ENCODE assay signal across 21 cellular contexts in the genomic region with DNA sequence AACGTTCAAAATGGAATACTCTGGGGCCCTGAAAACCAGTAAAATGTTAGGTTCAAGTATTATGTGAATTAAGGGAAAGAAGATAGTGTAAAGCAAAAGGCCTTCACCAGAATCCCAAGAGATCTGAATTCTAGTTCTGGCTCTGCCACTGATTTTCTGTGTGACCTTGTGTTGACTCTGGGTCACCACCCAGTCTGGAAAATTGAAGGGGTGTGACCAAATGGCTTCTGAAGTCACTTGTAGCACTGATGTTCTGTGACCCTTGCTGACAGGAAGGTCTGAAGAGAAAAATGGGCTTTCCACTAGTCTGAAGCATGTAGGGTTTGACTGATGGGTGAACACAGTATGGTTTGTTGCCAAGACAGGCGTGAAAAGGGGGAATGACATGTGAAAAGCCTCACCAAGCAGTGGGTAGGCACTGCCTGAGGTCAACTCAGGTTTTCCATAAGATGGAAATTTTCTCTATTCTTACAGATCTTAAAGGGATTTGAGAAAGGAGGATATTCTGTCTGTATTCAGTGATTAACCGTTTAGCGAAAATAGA. TPM values are rescaled to one million over a fixed set of nuclear protein-coding genes. Genes with fewer than 3 reads are reported as not detected.
DNase-seq lines count a peak whose midpoint lies in the region; ATAC-seq, FAIRE-seq and TF ChIP-seq lines count a peak whose summit lies in the region.
"Had no signal": no experiment of that assay in that cellular context is flagged by ENCODE, and none has a peak within 500 bp of the region (broad histone marks: within the 10 kb centered on the region; RNA-seq: fewer than 3 reads in every experiment).

No MANE protein-coding gene starts in this region.

- DNase-seq in activated T-cell treated with anti-CD3 and anti-CD28 coated beads, Interleukin-2, amount 50 U/mL, for 72 hours = no peak
- DNase-seq in activated T-cell treated with anti-CD3 and anti-CD28 coated beads, Interleukin-2, amount 50 U/mL, for 1 hour = no peak
- DNase-seq in GM12891 (ENCODE audit: insufficient read length, low spot score) = no peak
- no peak for DNase-seq in activated B cell treated with CpG ODN at 0.5 μM for 24 hours
- no peak for DNase-seq in nephron progenitor cell
- no peak for DNase-seq in SIG-M5 treated with dmso at 0.1 percent for 504 hours (lab: John Stamatoyannopoulos, UW; ENCODE audit: unreplicated experiment)
- DNase-seq: Caco-2; CD4-positive, alpha-beta T cell; NCI-H1105 treated with DMSO at 0.1 percent for 48 hours; NCI-H1694; NCI-H2081 treated with DMSO at 0.1 percent for 48 hours; NCI-H748 treated with DMSO at 0.1 percent for 48 hours; SHP77 had no signal

- H3K27me3 Mint-ChIP-seq in activated T-cell treated with anti-CD3 and anti-CD28 coated beads, Interleukin-2, amount 50 U/mL, for 72 hours (ENCODE audit: low read depth) = no peaks in the 10 kb centered on the region
- H3K27me3 Mint-ChIP-seq in activated B cell treated with CpG ODN at 0.5 μM for 24 hours = no peaks in the 10 kb centered on the region
- peaks cover 2% of the 10 kb centered on the region for H3K27me3 Mint-ChIP-seq in nephron progenitor cell (ENCODE audit: low read depth, poor library complexity)
- H3K27me3 Mint-ChIP-seq: CD4-positive, alpha-beta T cell; IgD-negative memory B cell had no signal

- POLR2A ChIA-PET in activated B cell treated with CpG ODN at 0.5 μM for 24 hours (lab: Charles Lee) = no interaction called here

- no peak for ATAC-seq in activated T-cell treated with anti-CD3 and anti-CD28 coated beads, Interleukin-2, amount 50 U/mL, for 72 hours (replicated peaks in 1 of 2)
- ATAC-seq in activated B cell treated with CpG ODN at 0.5 μM for 24 hours (ENCODE audit: low read depth) (no peak), HG02852 (IDR thresholded peaks at IDR 0.05; ENCODE audit: unreplicated experiment) (no peak), GM19455 (IDR thresholded peaks at IDR 0.05; ENCODE audit: unreplicated experiment) (no peak)
- ATAC-seq: GM23338, HCT116 had no signal

- no peak for TF ChIP-seq POLR2A in GM12891 (IDR thresholded peaks at IDR 0.05; ENCODE audit: low read depth, low read length)

- TF ChIP-seq CTCF in activated B cell treated with CpG ODN at 0.5 μM for 24 hours (IDR thresholded peaks at IDR 0.05) (no peak), nephron progenitor cell (IDR thresholded peaks at IDR 0.05) (no peak)

- no peak overlapping the region for H3K4me3 Mint-ChIP-seq in activated T-cell treated with anti-CD3 and anti-CD28 coated beads, Interleukin-2, amount 50 U/mL, for 72 hours
- no peak overlapping the region for H3K4me3 Mint-ChIP-seq in activated B cell treated with CpG ODN at 0.5 μM for 24 hours
- H3K4me3 Mint-ChIP-seq in nephron progenitor cell = no peak overlapping the region
- H3K4me3 Mint-ChIP-seq: CD4-positive, alpha-beta T cell; GM23338; IgD-negative memory B cell had no signal

- peak overlapping the region; percentile 24 for H3K27ac Mint-ChIP-seq in activated T-cell treated with anti-CD3 and anti-CD28 coated beads, Interleukin-2, amount 50 U/mL, for 72 hours
- H3K27ac Mint-ChIP-seq in activated B cell treated with CpG ODN at 0.5 μM for 24 hours (peak overlapping the region; percentile 30), nephron progenitor cell (peak overlapping the region; percentile 1)
- H3K27ac Mint-ChIP-seq: GM23338, IgD-negative memory B cell had no signal

- H3K4me1 Mint-ChIP-seq in activated T-cell treated with anti-CD3 and anti-CD28 coated beads, Interleukin-2, amount 50 U/mL, for 72 hours (ENCODE audit: low read depth) = no peaks in the 10 kb centered on the region
- H3K4me1 Mint-ChIP-seq in activated B cell treated with CpG ODN at 0.5 μM for 24 hours (peaks cover 9% of the 10 kb centered on the region), nephron progenitor cell (peaks cover 32% of the 10 kb centered on the region)
- H3K4me1 Mint-ChIP-seq: GM23338 had no signal

- CTCF ChIA-PET in activated B cell treated with CpG ODN at 0.5 μM for 24 hours (lab: Charles Lee) = interaction anchor here (2.0 kb wide), 1 partner anchor 19 kb away, joined by 5 read pairs; no protein-coding TSS in a partner anchor

- FAIRE-seq in GM12891 (lab: Jason Lieb, UNC) = no peak
- FAIRE-seq: A204.1, GM19239, HTR-8/SVneo had no signal

- no peaks in the 10 kb centered on the region for H3K9me3 Mint-ChIP-seq in activated T-cell treated with anti-CD3 and anti-CD28 coated beads, Interleukin-2, amount 50 U/mL, for 72 hours
- H3K9me3 Mint-ChIP-seq in activated B cell treated with CpG ODN at 0.5 μM for 24 hours = no peaks in the 10 kb centered on the region
- H3K9me3 Mint-ChIP-seq in nephron progenitor cell = no peaks in the 10 kb centered on the region
- H3K9me3 Mint-ChIP-seq: CD4-positive, alpha-beta T cell; GM23338; IgD-negative memory B cell had no signal

- peaks cover 21 to 43% of the 10 kb centered on the region in 2 donors for H3K36me3 Mint-ChIP-seq in activated T-cell treated with anti-CD3 and anti-CD28 coated beads, Interleukin-2, amount 50 U/mL, for 72 hours (ENCODE audit: insufficient read depth in 2 of 2)
- H3K36me3 Mint-ChIP-seq in activated B cell treated with CpG ODN at 0.5 μM for 24 hours (ENCODE audit: low read depth) (peaks cover 88% of the 10 kb centered on the region), nephron progenitor cell (ENCODE audit: low read depth) (peaks cover 72% of the 10 kb centered on the region)

- intact Hi-C loops in activated B cell treated with CpG ODN at 0.5 μM for 24 hours (cut with micrococcal nuclease) = no loop called here

TF ChIP-seq in GM12891, 5 proteins besides CTCF, POLR2A, EP300 and RAD21:
- TF ChIP-seq POLR2AphosphoS5 (IDR thresholded peaks at IDR 0.05; ENCODE audit: low read depth, low read length) = peak; percentile 56; the same call in 1 of the 2 replicates
- TF ChIP-seq SPI1 (IDR thresholded peaks at IDR 0.05; ENCODE audit: low read depth, low read length) = no peak

RNA-seq across cellular contexts. Expression of gene ANP32B, which starts 33.1 kb away (rescaled TPM):
- 100 to 1,000 TPM; 361 to 433 TPM for total RNA-seq in activated T-cell treated with anti-CD3 and anti-CD28 coated beads, Interleukin-2, amount 50 U/mL, for 72 hours
- polyA plus RNA-seq in GM12891 (2012; ENCODE audit: low read depth, missing spikeins) = 230 TPM
- total RNA-seq in activated B cell treated with CpG ODN at 0.5 μM for 24 hours = 162 and 173 TPM in 2 replicates

RNA-seq across cellular contexts. Expression of gene NANS, which starts 40.3 kb away (rescaled TPM):
- total RNA-seq in activated T-cell treated with anti-CD3 and anti-CD28 coated beads, Interleukin-2, amount 50 U/mL, for 72 hours = 10 to 100 TPM; 56.1 to 56.6 TPM
- polyA plus RNA-seq in GM12891 (2012; ENCODE audit: low read depth, missing spikeins) = 53.0 TPM
- 21.6 and 21.8 TPM in 2 replicates for total RNA-seq in activated B cell treated with CpG ODN at 0.5 μM for 24 hours
